8 cellular contexts compared by ENCODE assay signal in genomic region chr14:102554835-102555819, GRCh38. TPM values are rescaled to one million over a fixed set of nuclear protein-coding genes. Genes with fewer than 3 reads are reported as not detected.
DNase-seq lines count a peak whose midpoint lies in the region; ATAC-seq and TF ChIP-seq lines count a peak whose summit lies in the region.

No MANE protein-coding gene starts in this region.

- H3K27ac Mint-ChIP-seq in stimulated activated naive CD8-positive, alpha-beta T cell treated with anti-CD3 and anti-CD28 coated beads, Interleukin-15, Interleukin-2, amounts not matched to agents 100 ng/mL and 50 ng/mL, for 24 hours: peak overlapping the region; percentile 67

- H3K4me1 ChIP-seq in DND-41 (ENCODE audit: insufficient read depth, low read length) (peaks cover 12% of the 10 kb centered on the region), Loucy (ENCODE audit: insufficient read depth, low read length, poor library complexity, severe bottlenecking) (peaks cover under 1% of the 10 kb centered on the region)

- ATAC-seq in DND-41 (ENCODE audit: insufficient read depth, low read depth) (peak; percentile 85), GM21737 (IDR thresholded peaks at IDR 0.05; ENCODE audit: unreplicated experiment) (no peak)

- H3K4me1 Mint-ChIP-seq in stimulated activated naive CD8-positive, alpha-beta T cell treated with anti-CD3 and anti-CD28 coated beads, Interleukin-15, Interleukin-2, amounts not matched to agents 100 ng/mL and 50 ng/mL, for 24 hours (ENCODE audit: low read depth): no peaks in the 10 kb centered on the region

- no peaks in the 10 kb centered on the region for H3F3A ChIP-seq in Loucy (ENCODE audit: low read depth)

- DNase-seq in DND-41 (peak; percentile 68), epidermal melanocyte (ENCODE audit: insufficient read length, low spot score) (peak; percentile 59), myocyte (ENCODE audit: low read depth) (peak; percentile 28), ureter (ENCODE audit: low spot score) (no peak)
- peak; percentile 87 for DNase-seq in activated CD8-positive, alpha-beta memory T cell treated with anti-CD3 and anti-CD28 coated beads for 24 hours

- H3K27me3 Mint-ChIP-seq in stimulated activated naive CD8-positive, alpha-beta T cell treated with anti-CD3 and anti-CD28 coated beads, Interleukin-15, Interleukin-2, amounts not matched to agents 100 ng/mL and 50 ng/mL, for 24 hours: peaks cover 2% of the 10 kb centered on the region

- H3K36me3 Mint-ChIP-seq in stimulated activated naive CD8-positive, alpha-beta T cell treated with anti-CD3 and anti-CD28 coated beads, Interleukin-15, Interleukin-2, amounts not matched to agents 100 ng/mL and 50 ng/mL, for 24 hours (ENCODE audit: low read depth): no peaks in the 10 kb centered on the region

- H3K9ac ChIP-seq in DND-41 (ENCODE audit: low read depth, low read length): peak overlapping the region; percentile 46; the same call in 1 of the 2 replicates
- peak overlapping the region; percentile 72 for H3K9ac ChIP-seq in Loucy (ENCODE audit: low read depth, low read length, poor library complexity, severe bottlenecking)

- no peaks in the 10 kb centered on the region for H3K9me3 ChIP-seq in DND-41 (ENCODE audit: insufficient read depth, low read length, severe bottlenecking)
- no peaks in the 10 kb centered on the region for H3K9me3 ChIP-seq in Loucy (ENCODE audit: insufficient read depth, low read depth, low read length)

- H3K27me3 ChIP-seq in DND-41 (ENCODE audit: insufficient read depth, low read length, poor library complexity): peaks cover 18% of the 10 kb centered on the region
- H3K27me3 ChIP-seq in Loucy (ENCODE audit: insufficient read depth, low read length, poor library complexity, severe bottlenecking): no peaks in the 10 kb centered on the region

- no peak for TF ChIP-seq CTCF in DND-41 (IDR thresholded peaks at IDR 0.05; ENCODE audit: borderline replicate concordance, extremely low read depth, low read length, poor library complexity, severe bottlenecking)
- TF ChIP-seq CTCF in Loucy (conservative IDR thresholded peaks at IDR 0.05; ENCODE audit: low read length): no peak

- H3K79me2 ChIP-seq in DND-41 (ENCODE audit: insufficient read depth, low read length) (no peaks in the 10 kb centered on the region), Loucy (ENCODE audit: insufficient read depth, low read length) (no peaks in the 10 kb centered on the region)

- no peaks in the 10 kb centered on the region for H3K9me2 ChIP-seq in Loucy (replicated peaks; ENCODE audit: low read depth, low read length)

- H4K20me1 ChIP-seq in DND-41 (ENCODE audit: insufficient read depth, low read length): no peaks in the 10 kb centered on the region
- no peaks in the 10 kb centered on the region for H4K20me1 ChIP-seq in Loucy (ENCODE audit: insufficient read depth, low read length, poor library complexity, severe bottlenecking)

- H3K4me2 ChIP-seq in DND-41 (ENCODE audit: insufficient read depth, low read length) (peak overlapping the region; percentile 62), Loucy (ENCODE audit: low read depth, low read length, poor library complexity, severe bottlenecking) (peak overlapping the region; percentile 45)

- H2AFZ ChIP-seq in DND-41 (ENCODE audit: low read depth, low read length) (peak overlapping the region; percentile 67), Loucy (ENCODE audit: low read length) (peak overlapping the region; percentile 90)

- peak overlapping the region; percentile 54 for H3K4me3 Mint-ChIP-seq in stimulated activated naive CD8-positive, alpha-beta T cell treated with anti-CD3 and anti-CD28 coated beads, Interleukin-15, Interleukin-2, amounts not matched to agents 100 ng/mL and 50 ng/mL, for 24 hours

- H3K36me3 ChIP-seq in DND-41 (ENCODE audit: insufficient read depth, low read length) (no peaks in the 10 kb centered on the region), Loucy (ENCODE audit: insufficient read depth, low read length) (no peaks in the 10 kb centered on the region)

- H3K4me3 ChIP-seq in DND-41 (ENCODE audit: low read depth in 1 of 2, low read length in 2 of 2): peak overlapping the region in 1 of 2 experiments; percentile 47; a peak in 2 of 4 replicates
- peak overlapping the region; percentile 74 for H3K4me3 ChIP-seq in Loucy (ENCODE audit: low read length, poor library complexity, severe bottlenecking)

- no peak overlapping the region for H3K27ac ChIP-seq in DND-41 (ENCODE audit: low read length)

- H3K9me3 Mint-ChIP-seq in stimulated activated naive CD8-positive, alpha-beta T cell treated with anti-CD3 and anti-CD28 coated beads, Interleukin-15, Interleukin-2, amounts not matched to agents 100 ng/mL and 50 ng/mL, for 24 hours: no peaks in the 10 kb centered on the region

RNA-seq across cellular contexts. Expression of gene RCOR1, which starts 37.3 kb away (rescaled TPM):
- total RNA-seq in myocyte (17.1 and 17.7 TPM in 2 replicates), ureter (21.9 TPM)
- polyA plus RNA-seq in myocyte (2012): 8.4 TPM

RNA-seq across cellular contexts. Expression of gene ANKRD9, which starts 45.6 kb away (rescaled TPM):
- total RNA-seq in myocyte (101 and 113 TPM in 2 replicates), ureter (11.5 TPM)
- polyA plus RNA-seq in myocyte (2012): 17.6 TPM
